In genomic region chr7:113460067-113460466, GRCh38 we compare ENCODE assay signal across 15 cellular contexts.
DNase-seq lines count a peak whose midpoint lies in the region; ATAC-seq, FAIRE-seq and TF ChIP-seq lines count a peak whose summit lies in the region.
"Had no signal": no experiment of that assay in that cellular context is flagged by ENCODE, and none has a peak within 500 bp of the region (broad histone marks: within the 10 kb centered on the region; RNA-seq: fewer than 3 reads in every experiment).

No MANE protein-coding gene starts in this region.

- H3K27ac ChIP-seq in body of pancreas (peak overlapping the region in 1 of 4 donors; percentile 24), small intestine (ENCODE audit: low read depth in 1 of 2, low read length in 1 of 2) (no peak overlapping the region), esophagus squamous epithelium (no peak overlapping the region)
- H3K27ac ChIP-seq: BLaER1 treated with 17β-estradiol and CSF1 and Interleukin-3, amounts not matched to agents 10 nM and 100 nM had no signal

- H3K9me3 ChIP-seq in body of pancreas (no peaks in the 10 kb centered on the region), small intestine (ENCODE audit: control insufficient read depth, low read depth) (no peaks in the 10 kb centered on the region), esophagus squamous epithelium (no peaks in the 10 kb centered on the region)

- TF ChIP-seq POLR2A in body of pancreas (IDR thresholded peaks at IDR 0.05) = no peak
- no peak for TF ChIP-seq POLR2A in esophagus squamous epithelium (IDR thresholded peaks at IDR 0.05)

- no peaks in the 10 kb centered on the region for H3K36me3 ChIP-seq in body of pancreas (replicated peaks in 1 of 2; ENCODE audit: insufficient read depth in 1 of 2, low read depth in 2 of 2)
- H3K36me3 ChIP-seq in small intestine (ENCODE audit: control insufficient read depth in 2 of 2, insufficient read depth in 2 of 2, low read length in 2 of 2) = no peaks in the 10 kb centered on the region
- no peaks in the 10 kb centered on the region for H3K36me3 ChIP-seq in esophagus squamous epithelium
- H3K36me3 ChIP-seq: BLaER1 treated with 17β-estradiol and CSF1 and Interleukin-3, amounts not matched to agents 10 nM and 100 nM had no signal

- H3K4me1 ChIP-seq in body of pancreas (no peaks in the 10 kb centered on the region), small intestine (ENCODE audit: control insufficient read depth in 2 of 2, insufficient read depth in 1 of 2, low read depth in 1 of 2, low read length in 1 of 2) (no peaks in the 10 kb centered on the region), esophagus squamous epithelium (no peaks in the 10 kb centered on the region)
- H3K4me1 ChIP-seq: BLaER1 treated with 17β-estradiol and CSF1 and Interleukin-3, amounts not matched to agents 10 nM and 100 nM had no signal

- no peak for FAIRE-seq in small intestine (lab: Jason Lieb, UNC)
- FAIRE-seq: GM12878, H1 had no signal

- DNase-seq in body of pancreas (peak in 2 of 4 donors; percentile 9 to 10), left lobe of liver (ENCODE audit: low spot score) (peak; percentile 64), mucosa of gallbladder (ENCODE audit: low spot score) (peak; percentile 80), small intestine (peak; percentile 88), esophagus squamous epithelium (lab: John Stamatoyannopoulos, UW) (no peak), HK-2 (ENCODE audit: unreplicated experiment) (no peak)
- DNase-seq in activated CD4-positive, alpha-beta T cell treated with anti-CD3 and anti-CD28 coated beads, Interleukin-2, amount 50 U/mL, for 4 hours = no peak
- DNase-seq: Calu3; CD8-positive, alpha-beta T cell; DMS79 treated with DMSO at 0.1 percent for 48 hours; H9; IMR-90 had no signal

- intact Hi-C loops in body of pancreas (cut with DNase I) = no loop called here
- intact Hi-C loops in esophagus squamous epithelium (cut with DNase I) = no loop called here

- WGBS in body of pancreas, 2 donors = 30 to 32% methylated on average over 5 of the region's 5 CpGs
- 12 to 54% (median 25%) methylated on average over 5 of the region's 5 CpGs for WGBS in small intestine, 3 donors
- WGBS in esophagus squamous epithelium, 2 donors = 64 to 74% methylated on average over 5 of the region's 5 CpGs

- H3K27me3 ChIP-seq in body of pancreas = no peaks in the 10 kb centered on the region
- no peaks in the 10 kb centered on the region for H3K27me3 ChIP-seq in small intestine (ENCODE audit: control insufficient read depth in 2 of 2, insufficient read depth in 2 of 2, low read length in 2 of 2)
- H3K27me3 ChIP-seq in esophagus squamous epithelium = no peaks in the 10 kb centered on the region
- H3K27me3 ChIP-seq: BLaER1 treated with 17β-estradiol and CSF1 and Interleukin-3, amounts not matched to agents 10 nM and 100 nM had no signal

- H3K4me3 ChIP-seq in body of pancreas = no peak overlapping the region
- no peak overlapping the region for H3K4me3 ChIP-seq in small intestine (ENCODE audit: low read depth in 1 of 2, low read length in 2 of 2)
- no peak overlapping the region for H3K4me3 ChIP-seq in esophagus squamous epithelium
- H3K4me3 ChIP-seq: BLaER1 treated with 17β-estradiol and CSF1 and Interleukin-3, amounts not matched to agents 10 nM and 100 nM; GM12878 had no signal

- ATAC-seq in body of pancreas (peak; percentile 82), left lobe of liver (peak; percentile 84)
- ATAC-seq: CD8-positive, alpha-beta T cell; GM12878 had no signal

- TF ChIP-seq CTCF in body of pancreas (IDR thresholded peaks at IDR 0.05) = no peak
- TF ChIP-seq CTCF in esophagus squamous epithelium (IDR thresholded peaks at IDR 0.05) = no peak

Comparison
In these comparisons a context has a peak if more than half of its experiments do, and no peak if none do; other contexts are left out.
1. DNase-seq: peak in left lobe of liver (single experiment), mucosa of gallbladder (single experiment) and small intestine (single experiment); none in activated CD4-positive, alpha-beta T cell treated with anti-CD3 and anti-CD28 coated beads, Interleukin-2, amount 50 U/mL, for 4 hours (0 of 2), esophagus squamous epithelium (single experiment) and HK-2 (single experiment).